10 cellular contexts compared by ENCODE assay signal in the genomic region with DNA sequence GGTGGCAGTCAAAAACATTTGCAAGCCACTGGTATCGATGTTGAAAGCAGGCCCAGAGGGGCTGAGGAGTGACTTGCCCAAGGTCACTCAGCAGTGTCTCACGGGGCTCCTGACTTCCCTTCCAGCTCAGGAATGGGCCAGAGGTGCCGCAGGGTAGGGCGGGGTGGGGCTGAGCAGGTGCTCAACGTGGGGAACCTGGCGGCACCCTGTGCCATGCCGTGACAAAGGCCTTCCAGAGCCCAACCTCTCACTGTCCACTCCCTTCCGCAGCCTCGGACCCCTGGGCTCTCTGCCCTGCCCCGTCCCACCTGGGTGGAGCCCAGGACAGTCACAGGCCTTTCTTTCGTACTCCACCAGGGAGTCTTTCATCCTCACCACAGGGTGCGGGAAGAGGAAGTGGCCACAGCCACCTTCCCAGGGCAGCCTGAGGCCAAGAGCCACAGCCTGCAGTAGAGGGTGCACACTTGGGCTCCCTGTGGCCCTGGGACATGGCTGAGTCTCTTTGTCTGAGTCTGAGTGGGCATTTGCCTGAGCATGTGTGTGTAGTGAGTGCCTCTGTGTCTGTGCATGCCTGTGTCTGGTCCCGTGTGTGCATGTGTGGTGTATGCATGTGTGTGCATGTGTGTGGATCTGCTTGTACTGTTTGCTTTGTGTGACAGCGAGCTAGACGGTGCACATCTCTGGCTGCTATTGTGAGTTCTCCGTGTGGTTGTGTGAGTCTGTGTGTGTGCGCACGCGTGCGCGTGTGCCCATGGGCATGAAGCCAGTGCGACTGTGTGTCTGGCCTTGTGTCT. TPM values are rescaled to one million over a fixed set of nuclear protein-coding genes. Genes with fewer than 3 reads are reported as not detected.
A peak's percentile ranks its signal among the peaks of the same experiment; 100 is the strongest.
DNase-seq lines count a peak whose midpoint lies in the region; ATAC-seq and TF ChIP-seq lines count a peak whose summit lies in the region.
"Had no signal": no experiment of that assay in that cellular context is flagged by ENCODE, and none has a peak within 500 bp of the region (broad histone marks: within the 10 kb centered on the region; RNA-seq: fewer than 3 reads in every experiment).

No MANE protein-coding gene starts in this region.

- peaks cover 0 to 38% of the 10 kb centered on the region in 2 donors for H3K4me1 ChIP-seq in right atrium auricular region
- H3K4me1 ChIP-seq in lower lobe of right lung = peaks cover 24% of the 10 kb centered on the region
- H3K4me1 ChIP-seq in upper lobe of right lung = peaks cover 26% of the 10 kb centered on the region

- no peak overlapping the region for H3K4me3 Mint-ChIP-seq in T-cell
- H3K4me3 Mint-ChIP-seq: activated naive CD4-positive, alpha-beta T cell treated with anti-CD3 and anti-CD28 coated beads, Interleukin-2, amount 50 U/mL, for 24 hours had no signal

- peaks cover 7 to 20% (median 16%) of the 10 kb centered on the region in 3 donors for H3K4me1 Mint-ChIP-seq in T-cell

- POLR2A ChIA-PET in T-cell (lab: Charles Lee) = interaction anchor here in 1 of 2 donors (1.0 kb wide), 1 partner anchor 79 kb away, joined by 5 read pairs; no protein-coding TSS in a partner anchor

- DNase-seq in right atrium auricular region (ENCODE audit: low spot score) (no peak), cardiac septum (ENCODE audit: low spot score) (no peak), UCSD-AML1 (lab: John Stamatoyannopoulos, UW; ENCODE audit: unreplicated experiment) (peak; percentile 49), lower lobe of right lung (no peak), upper lobe of right lung (no peak), T-cell (no peak), GM03348 (ENCODE audit: low spot score) (no peak)
- DNase-seq: SW 1271 had no signal

- H3K27me3 Mint-ChIP-seq in T-cell = peaks cover 2 to 8% of the 10 kb centered on the region in 2 donors
- H3K27me3 Mint-ChIP-seq: activated naive CD4-positive, alpha-beta T cell treated with anti-CD3 and anti-CD28 coated beads, Interleukin-2, amount 50 U/mL, for 24 hours had no signal

- intact Hi-C loops in cardiac septum (cut with DNase I) (loop anchor here (5.0 kb wide), 1 partner anchor 45 kb away; no protein-coding TSS in a partner anchor), lower lobe of right lung (cut with DNase I) (no loop called here), upper lobe of right lung (cut with DNase I) (no loop called here)

- no peaks in the 10 kb centered on the region for H3K36me3 ChIP-seq in right atrium auricular region
- H3K36me3 ChIP-seq in lower lobe of right lung = no peaks in the 10 kb centered on the region
- H3K36me3 ChIP-seq in upper lobe of right lung = no peaks in the 10 kb centered on the region

- H3K36me3 Mint-ChIP-seq in T-cell = no peaks in the 10 kb centered on the region
- H3K36me3 Mint-ChIP-seq: activated naive CD4-positive, alpha-beta T cell treated with anti-CD3 and anti-CD28 coated beads, Interleukin-2, amount 50 U/mL, for 24 hours had no signal

- peak overlapping the region in 1 of 2 donors; percentile 45 for H3K27ac Mint-ChIP-seq in T-cell
- H3K27ac Mint-ChIP-seq: activated naive CD4-positive, alpha-beta T cell treated with anti-CD3 and anti-CD28 coated beads, Interleukin-2, amount 50 U/mL, for 24 hours had no signal

- H3K4me3 ChIP-seq in right atrium auricular region (no peak overlapping the region), lower lobe of right lung (no peak overlapping the region), upper lobe of right lung (no peak overlapping the region)

- H3K9me3 Mint-ChIP-seq in T-cell = no peaks in the 10 kb centered on the region
- H3K9me3 Mint-ChIP-seq: activated naive CD4-positive, alpha-beta T cell treated with anti-CD3 and anti-CD28 coated beads, Interleukin-2, amount 50 U/mL, for 24 hours had no signal

- CTCF ChIA-PET in T-cell (lab: Charles Lee) = no interaction called here

- no peak for TF ChIP-seq CTCF in right atrium auricular region (IDR thresholded peaks at IDR 0.05)
- TF ChIP-seq CTCF in lower lobe of right lung (IDR thresholded peaks at IDR 0.05) = no peak
- no peak for TF ChIP-seq CTCF in upper lobe of right lung (IDR thresholded peaks at IDR 0.05)

- H3K27me3 ChIP-seq in right atrium auricular region = no peaks in the 10 kb centered on the region
- peaks cover 3% of the 10 kb centered on the region for H3K27me3 ChIP-seq in lower lobe of right lung (ENCODE audit: low read depth)
- no peaks in the 10 kb centered on the region for H3K27me3 ChIP-seq in upper lobe of right lung

- no peaks in the 10 kb centered on the region for H3K9me3 ChIP-seq in right atrium auricular region
- no peaks in the 10 kb centered on the region for H3K9me3 ChIP-seq in lower lobe of right lung
- no peaks in the 10 kb centered on the region for H3K9me3 ChIP-seq in upper lobe of right lung

- peak overlapping the region; percentile 21 to 48 for H3K27ac ChIP-seq in right atrium auricular region
- peak overlapping the region; percentile 33 for H3K27ac ChIP-seq in lower lobe of right lung
- H3K27ac ChIP-seq in upper lobe of right lung = no peak overlapping the region

- ATAC-seq in lower lobe of right lung (peak in 1 of 2 donors; percentile 2), upper lobe of right lung (peak; percentile 1), HG02571 (IDR thresholded peaks at IDR 0.05; ENCODE audit: unreplicated experiment) (no peak), T-cell (replicated peaks in 1 of 4) (no peak)

RNA-seq across cellular contexts. Expression of a gene that starts 6.0 kb away (rescaled TPM):
- total RNA-seq in right atrium auricular region (1 to 10 TPM in 1 of 2 donors, under 1 TPM in 1; 0.79 to 8.9 TPM), cardiac septum (0.78 TPM), lower lobe of right lung (3.1 TPM), upper lobe of right lung (6.9 TPM), T-cell (1 to 10 TPM in 3 of 5 donors, under 1 TPM in 2; 0.26 to 3.3 (median 1.4) TPM)

RNA-seq across cellular contexts. Expression of a gene that starts 14.0 kb away (rescaled TPM):
- 1 to 10 TPM in 1 of 2 donors, under 1 TPM in 1; 0.63 to 1.6 TPM for total RNA-seq in right atrium auricular region
- total RNA-seq in cardiac septum = 0.32 TPM
- 1.1 TPM for total RNA-seq in lower lobe of right lung
- 1.6 TPM for total RNA-seq in upper lobe of right lung
- total RNA-seq in T-cell = 10 to 100 TPM in 2 of 5 donors, 1 to 10 TPM in 3; 5.9 to 16.5 (median 7.4) TPM

RNA-seq across cellular contexts. Expression of a gene that starts 36.7 kb away (rescaled TPM):
- total RNA-seq in right atrium auricular region (10 to 100 TPM in 1 of 2 donors, 1 to 10 TPM in 1; 8.1 to 12.5 TPM), cardiac septum (5.0 TPM), lower lobe of right lung (16.2 TPM), upper lobe of right lung (15.9 TPM), T-cell (10 to 100 TPM; 12.8 to 21.9 (median 16.1) TPM)
